ENCODE assay signal across 8 cellular contexts in genomic region chr19:35269425-35270117, GRCh38. TPM values are rescaled to one million over a fixed set of nuclear protein-coding genes. Genes with fewer than 3 reads are reported as not detected.
DNase-seq lines count a peak whose midpoint lies in the region; ATAC-seq and FAIRE-seq lines count a peak whose summit lies in the region.

No MANE protein-coding gene starts in this region.

- peaks cover 45% of the 10 kb centered on the region for H3K79me1 ChIP-seq in mesenchymal stem cell (replicated peaks; ENCODE audit: low read length, poor library complexity, severe bottlenecking)

- peak overlapping the region in 1 of 2 experiments; percentile 47 for H3K23ac ChIP-seq in mesenchymal stem cell (ENCODE audit: low read length in 2 of 2)

- peak overlapping the region in 1 of 2 donors; percentile 82 for H3K27ac Mint-ChIP-seq in effector memory CD8-positive, alpha-beta T cell

- no peaks in the 10 kb centered on the region for H3K9me3 ChIP-seq in BLaER1 treated with 17β-estradiol and CSF1 and Interleukin-3, amounts not matched to agents 10 nM and 100 nM (replicated peaks in 1 of 11)
- H3K9me3 ChIP-seq in mesenchymal stem cell (ENCODE audit: control insufficient read depth, low read length) = no peaks in the 10 kb centered on the region

- H2BK12ac ChIP-seq in mesenchymal stem cell (ENCODE audit: low read length in 2 of 2) = peak overlapping the region in 1 of 2 experiments; percentile 64

- H3K4me3 Mint-ChIP-seq in effector memory CD8-positive, alpha-beta T cell = peak overlapping the region; percentile 66 to 73

- H3K4ac ChIP-seq in mesenchymal stem cell (ENCODE audit: low read depth in 1 of 2, low read length in 2 of 2) = peak overlapping the region; percentile 89 to 96

- H3K27me3 ChIP-seq in BLaER1 treated with 17β-estradiol and CSF1 and Interleukin-3, amounts not matched to agents 10 nM and 100 nM = no peaks in the 10 kb centered on the region
- H3K27me3 ChIP-seq in mesenchymal stem cell (ENCODE audit: control insufficient read depth in 1 of 2, insufficient read depth in 1 of 2, low read length in 2 of 2) = no peaks in the 10 kb centered on the region

- peaks cover 56% of the 10 kb centered on the region for H3K36me3 Mint-ChIP-seq in effector memory CD8-positive, alpha-beta T cell (ENCODE audit: insufficient read depth)

- 6% methylated on average over 45 of the region's 66 CpGs for WGBS in mesenchymal stem cell

- no peaks in the 10 kb centered on the region for H3K9me3 Mint-ChIP-seq in effector memory CD8-positive, alpha-beta T cell

- H2BK120ac ChIP-seq in mesenchymal stem cell (ENCODE audit: low read depth, low read length) = peak overlapping the region; percentile 91

- peaks cover 30 to 42% of the 10 kb centered on the region in 2 donors for H3K4me1 Mint-ChIP-seq in effector memory CD8-positive, alpha-beta T cell (ENCODE audit: low read depth in 2 of 2)

- DNase-seq in GM19239 (ENCODE audit: insufficient read length, low spot score) = peak; percentile 88
- peak; percentile 42 for DNase-seq in NCI-H82 treated with DMSO at 0.1 percent for 48 hours (lab: John Stamatoyannopoulos, UW; ENCODE audit: unreplicated experiment)
- peak; percentile 48 to 53 for DNase-seq in activated CD8-positive, alpha-beta memory T cell treated with anti-CD3 and anti-CD28 coated beads for 4 hours (ENCODE audit: low read depth in 2 of 2)
- peak; percentile 59 to 66 (median 66) for DNase-seq in effector memory CD8-positive, alpha-beta T cell
- DNase-seq in mesenchymal stem cell = peak; percentile 74
- DNase-seq in stimulated activated CD8-positive, alpha-beta memory T cell treated with anti-CD3 and anti-CD28 coated beads, Interleukin-15, amount 100 ng/mL, for 1 hour (ENCODE audit: low read depth) = peak; percentile 60

- H2BK15ac ChIP-seq in mesenchymal stem cell (ENCODE audit: low read depth, poor library complexity, severe bottlenecking) = peak overlapping the region; percentile 23

- H4K91ac ChIP-seq in mesenchymal stem cell (ENCODE audit: low read length) = peak overlapping the region; percentile 94

- H3K14ac ChIP-seq in mesenchymal stem cell (ENCODE audit: low read length in 2 of 2) = peak overlapping the region in 1 of 2 experiments; percentile 96

- peak overlapping the region; percentile 76 for H2BK5ac ChIP-seq in mesenchymal stem cell (ENCODE audit: low read depth, low read length, poor library complexity, severe bottlenecking)

- peak; percentile 42 for ATAC-seq in HG03469 (IDR thresholded peaks at IDR 0.05; ENCODE audit: unreplicated experiment)
- peak; percentile 59 for ATAC-seq in effector memory CD8-positive, alpha-beta T cell (replicated peaks)

- peak; percentile 81 for FAIRE-seq in GM19239 (lab: Jason Lieb, UNC)

- H4K20me1 ChIP-seq in BLaER1 treated with 17β-estradiol and CSF1 and Interleukin-3, amounts not matched to agents 10 nM and 100 nM = peaks cover 0 to 10% (median 0%) of the 10 kb centered on the region in 11 experiments; a peak in 8 of 22 replicates

- peak overlapping the region; percentile 65 for H2AFZ ChIP-seq in mesenchymal stem cell (ENCODE audit: low read depth, low read length)

- H4K8ac ChIP-seq in mesenchymal stem cell (ENCODE audit: low read length) = peak overlapping the region; percentile 91

- H3K4me3 ChIP-seq in BLaER1 treated with 17β-estradiol and CSF1 and Interleukin-3, amounts not matched to agents 10 nM and 100 nM = peak overlapping the region; percentile 76 to 93 (median 83)
- H3K4me3 ChIP-seq in mesenchymal stem cell (ENCODE audit: insufficient read depth in 1 of 2, low read depth in 1 of 2, low read length in 2 of 2) = peak overlapping the region; percentile 77 to 88

- H3K4me1 ChIP-seq in BLaER1 treated with 17β-estradiol and CSF1 and Interleukin-3, amounts not matched to agents 10 nM and 100 nM = peaks cover 62 to 75% (median 69%) of the 10 kb centered on the region in 10 experiments
- H3K4me1 ChIP-seq in mesenchymal stem cell (ENCODE audit: control insufficient read depth, insufficient read depth, low read depth, low read length) = peaks cover 28% of the 10 kb centered on the region

- peak overlapping the region; percentile 89 to 97 for H3K18ac ChIP-seq in mesenchymal stem cell (ENCODE audit: low read depth in 1 of 2, low read length in 2 of 2)

- H3K27me3 Mint-ChIP-seq in effector memory CD8-positive, alpha-beta T cell = no peaks in the 10 kb centered on the region

- H3K36me3 ChIP-seq in BLaER1 treated with 17β-estradiol and CSF1 and Interleukin-3, amounts not matched to agents 10 nM and 100 nM = peaks cover 34 to 51% (median 39%) of the 10 kb centered on the region in 11 experiments
- H3K36me3 ChIP-seq in mesenchymal stem cell (ENCODE audit: control insufficient read depth in 1 of 2, insufficient read depth in 2 of 2, low read depth in 1 of 2, low read length in 2 of 2) = peaks cover 51 to 60% of the 10 kb centered on the region in 2 experiments

- peak overlapping the region; percentile 91 to 98 (median 94) for H3K27ac ChIP-seq in BLaER1 treated with 17β-estradiol and CSF1 and Interleukin-3, amounts not matched to agents 10 nM and 100 nM
- H3K27ac ChIP-seq in mesenchymal stem cell (ENCODE audit: low read length, poor library complexity, severe bottlenecking) = no peak overlapping the region

- peak overlapping the region; percentile 85 to 98 (median 95) for H3K9ac ChIP-seq in BLaER1 treated with 17β-estradiol and CSF1 and Interleukin-3, amounts not matched to agents 10 nM and 100 nM
- peak overlapping the region; percentile 70 for H3K9ac ChIP-seq in mesenchymal stem cell (ENCODE audit: low read length)

- no peak overlapping the region for H2AK5ac ChIP-seq in mesenchymal stem cell (ENCODE audit: low read length, severe bottlenecking)

- H3K4me2 ChIP-seq in BLaER1 treated with 17β-estradiol and CSF1 and Interleukin-3, amounts not matched to agents 10 nM and 100 nM = peak overlapping the region; percentile 57 to 93 (median 85)
- peak overlapping the region; percentile 82 for H3K4me2 ChIP-seq in mesenchymal stem cell (ENCODE audit: low read length, poor library complexity, severe bottlenecking)

RNA-seq across cellular contexts. Expression of gene USF2, which starts 0.8 kb away (rescaled TPM):
- 83.8 TPM for polyA plus RNA-seq in mesenchymal stem cell (2013, experiment 1 of 2)
- polyA plus RNA-seq in mesenchymal stem cell (2013, experiment 2 of 2) = 83.3 TPM

RNA-seq across cellular contexts. Expression of gene HAMP, which starts 12.8 kb away (rescaled TPM):
- not detected for polyA plus RNA-seq in mesenchymal stem cell (2013, experiment 1 of 2)
- not detected for polyA plus RNA-seq in mesenchymal stem cell (2013, experiment 2 of 2)

RNA-seq across cellular contexts. Expression of gene LSR, which starts 20.8 kb away (rescaled TPM):
- 0.52 TPM for polyA plus RNA-seq in mesenchymal stem cell (2013, experiment 1 of 2)
- 0.53 TPM for polyA plus RNA-seq in mesenchymal stem cell (2013, experiment 2 of 2)

RNA-seq across cellular contexts. Expression of gene MAG, which starts 22.4 kb away (rescaled TPM):
- not detected for polyA plus RNA-seq in mesenchymal stem cell (2013, experiment 1 of 2)
- not detected for polyA plus RNA-seq in mesenchymal stem cell (2013, experiment 2 of 2)

RNA-seq across cellular contexts. Expression of gene FAM187B, which starts 41.0 kb away (rescaled TPM):
- not detected for polyA plus RNA-seq in mesenchymal stem cell (2013, experiment 1 of 2)
- not detected for polyA plus RNA-seq in mesenchymal stem cell (2013, experiment 2 of 2)
